Comparison of ENCODE assay signal across 27 cellular contexts in the genomic region with DNA sequence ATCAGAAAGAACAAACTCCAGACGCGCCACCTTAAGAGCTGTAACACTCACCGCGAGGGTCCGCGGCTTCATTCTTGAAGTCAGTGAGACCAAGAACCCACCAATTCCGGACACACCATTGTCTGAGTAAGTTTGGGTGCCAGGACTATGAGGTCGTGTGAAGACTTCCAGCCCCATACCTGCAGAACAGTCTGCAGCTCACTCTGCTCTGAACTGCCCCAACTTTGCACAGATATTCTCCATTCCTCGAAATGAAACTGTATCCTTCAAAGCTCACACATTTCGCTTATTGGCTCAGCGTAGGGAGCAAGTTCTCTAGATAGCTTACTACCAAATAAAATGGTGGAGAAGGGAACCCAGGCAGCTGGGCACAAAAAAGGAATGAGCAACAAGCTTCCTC. TPM values are rescaled to one million over a fixed set of nuclear protein-coding genes. Genes with fewer than 3 reads are reported as not detected.
A peak's percentile ranks its signal among the peaks of the same experiment; 100 is the strongest.
DNase-seq lines count a peak whose midpoint lies in the region; ATAC-seq and TF ChIP-seq lines count a peak whose summit lies in the region.
"Had no signal": no experiment of that assay in that cellular context is flagged by ENCODE, and none has a peak within 500 bp of the region (broad histone marks: within the 10 kb centered on the region; RNA-seq: fewer than 3 reads in every experiment).

No MANE protein-coding gene starts in this region.

- H4K20me1 ChIP-seq in smooth muscle cell (ENCODE audit: low read depth), result no peaks in the 10 kb centered on the region
- H4K20me1 ChIP-seq: BLaER1 treated with 17β-estradiol and CSF1 and Interleukin-3, amounts not matched to agents 10 nM and 100 nM had no signal

- peaks cover 28% of the 10 kb centered on the region for H3K27me3 Mint-ChIP-seq in activated naive CD4-positive, alpha-beta T cell treated with anti-CD3 and anti-CD28 coated beads, Interleukin-2, amount 50 U/mL, for 24 hours
- H3K27me3 Mint-ChIP-seq in activated naive CD8-positive, alpha-beta T cell, result peaks cover 19% of the 10 kb centered on the region

- no peak for TF ChIP-seq POLR2A in prostate gland (IDR thresholded peaks at IDR 0.05)

- no peaks in the 10 kb centered on the region for H3F3A ChIP-seq in smooth muscle cell (ENCODE audit: low read depth)

- H3K4me1 ChIP-seq in prostate gland (replicated peaks), result no peaks in the 10 kb centered on the region
- H3K4me1 ChIP-seq in smooth muscle cell (ENCODE audit: low read depth), result no peaks in the 10 kb centered on the region
- H3K4me1 ChIP-seq: BLaER1 treated with 17β-estradiol and CSF1 and Interleukin-3, amounts not matched to agents 10 nM and 100 nM; SJCRH30; testis had no signal

- H3K9me3 ChIP-seq in KOPT-K1 (ENCODE audit: insufficient read depth, low read length, poor library complexity, severe bottlenecking) (peaks cover 33% of the 10 kb centered on the region), prostate gland (no peaks in the 10 kb centered on the region), smooth muscle cell (replicated peaks; ENCODE audit: low read depth) (peaks cover 4% of the 10 kb centered on the region)
- H3K9me3 ChIP-seq: esophagus squamous epithelium, right lobe of liver, SJCRH30, testis had no signal

- ATAC-seq in activated naive CD4-positive, alpha-beta T cell treated with anti-CD3 and anti-CD28 coated beads, Interleukin-2, amount 50 U/mL, for 72 hours, result no peak
- ATAC-seq: left colon; right lobe of liver; stimulated activated memory B cell treated with anti-CD40 and anti-IgM and Interleukin-4, amounts not matched to agents 10 μg/mL and 1 μg/mL and 100 μg/mL, for 72 hours had no signal

- H3K4me3 ChIP-seq in prostate gland, result peak overlapping the region; percentile 20 to 36
- H3K4me3 ChIP-seq in smooth muscle cell, result no peak overlapping the region
- H3K4me3 ChIP-seq: BLaER1 treated with 17β-estradiol and CSF1 and Interleukin-3, amounts not matched to agents 10 nM and 100 nM; right lobe of liver; SJCRH30 had no signal

- H3K27me3 ChIP-seq in prostate gland (replicated peaks; ENCODE audit: insufficient read depth), result no peaks in the 10 kb centered on the region
- no peaks in the 10 kb centered on the region for H3K27me3 ChIP-seq in smooth muscle cell (ENCODE audit: low read depth)
- H3K27me3 ChIP-seq: BLaER1 treated with 17β-estradiol and CSF1 and Interleukin-3, amounts not matched to agents 10 nM and 100 nM; right lobe of liver; SJCRH30; testis had no signal

- no peak for DNase-seq in activated naive CD4-positive, alpha-beta T cell treated with anti-CD3 and anti-CD28 coated beads, Interleukin-2, amount 50 U/mL, for 72 hours (ENCODE audit: low spot score in 2 of 2)
- DNase-seq in prostate gland (ENCODE audit: low spot score) (no peak), smooth muscle cell (lab: John Stamatoyannopoulos, UW; ENCODE audit: unreplicated experiment) (no peak), NCI-H1105 treated with DMSO at 0.1 percent for 48 hours (lab: John Stamatoyannopoulos, UW) (no peak)
- no peak for DNase-seq in effector CD4-positive, alpha-beta T cell
- DNase-seq: activated CD4-positive, alpha-beta T cell treated with anti-CD3 and anti-CD28 coated beads for 1 hour; cortex of kidney; esophagus squamous epithelium; H7; left colon; MM.1S; NCI-H1417; NCI-H774; right lobe of liver; SJCRH30; stimulated activated CD4-positive, alpha-beta T cell treated with anti-CD3 and anti-CD28 coated beads, Interleukin-4, amount 100 ng/mL, for 24 hours; testis had no signal

- 57% methylated on average over 11 of the region's 11 CpGs for WGBS in prostate gland
- WGBS in smooth muscle cell (ENCODE audit: low lambda C conversion rate), result 80% methylated on average over 11 of the region's 11 CpGs

- H3K27ac Mint-ChIP-seq in activated naive CD4-positive, alpha-beta T cell treated with anti-CD3 and anti-CD28 coated beads, Interleukin-2, amount 50 U/mL, for 24 hours, result no peak overlapping the region
- H3K27ac Mint-ChIP-seq in activated naive CD4-positive, alpha-beta T cell treated with anti-CD3 and anti-CD28 coated beads, Interleukin-2, amount 50 U/mL, for 72 hours, result no peak overlapping the region
- H3K27ac Mint-ChIP-seq in activated naive CD8-positive, alpha-beta T cell, result no peak overlapping the region
- H3K27ac Mint-ChIP-seq: IgD-negative memory B cell; stimulated activated memory B cell treated with anti-CD40 and anti-IgM and Interleukin-4, amounts not matched to agents 10 μg/mL and 1 μg/mL and 100 μg/mL, for 72 hours had no signal

- H3K9me3 Mint-ChIP-seq in activated naive CD4-positive, alpha-beta T cell treated with anti-CD3 and anti-CD28 coated beads, Interleukin-2, amount 50 U/mL, for 24 hours, result peaks cover 4% of the 10 kb centered on the region
- H3K9me3 Mint-ChIP-seq in activated naive CD4-positive, alpha-beta T cell treated with anti-CD3 and anti-CD28 coated beads, Interleukin-2, amount 50 U/mL, for 72 hours, result no peaks in the 10 kb centered on the region
- no peaks in the 10 kb centered on the region for H3K9me3 Mint-ChIP-seq in activated naive CD8-positive, alpha-beta T cell (ENCODE audit: low read depth)

- peak overlapping the region; percentile 75 for H3K4me3 Mint-ChIP-seq in activated naive CD4-positive, alpha-beta T cell treated with anti-CD3 and anti-CD28 coated beads, Interleukin-2, amount 50 U/mL, for 24 hours
- H3K4me3 Mint-ChIP-seq in activated naive CD8-positive, alpha-beta T cell, result peak overlapping the region; percentile 90
- H3K4me3 Mint-ChIP-seq: stimulated activated memory B cell treated with anti-CD40 and anti-IgM and Interleukin-4, amounts not matched to agents 10 μg/mL and 1 μg/mL and 100 μg/mL, for 72 hours had no signal

- H3K4me1 Mint-ChIP-seq in activated naive CD4-positive, alpha-beta T cell treated with anti-CD3 and anti-CD28 coated beads, Interleukin-2, amount 50 U/mL, for 24 hours, result peaks cover 9% of the 10 kb centered on the region
- H3K4me1 Mint-ChIP-seq in activated naive CD8-positive, alpha-beta T cell (ENCODE audit: low read depth), result peaks cover 11% of the 10 kb centered on the region
- H3K4me1 Mint-ChIP-seq: stimulated activated memory B cell treated with anti-CD40 and anti-IgM and Interleukin-4, amounts not matched to agents 10 μg/mL and 1 μg/mL and 100 μg/mL, for 72 hours had no signal

- H2AFZ ChIP-seq in smooth muscle cell (ENCODE audit: low read depth), result no peak overlapping the region

- TF ChIP-seq CTCF in prostate gland (IDR thresholded peaks at IDR 0.05) (no peak), smooth muscle cell (IDR thresholded peaks at IDR 0.05; ENCODE audit: borderline replicate concordance, insufficient read depth, poor library complexity, severe bottlenecking) (no peak)

- H3K9ac ChIP-seq in smooth muscle cell (ENCODE audit: low read depth), result no peak overlapping the region
- H3K9ac ChIP-seq: BLaER1 treated with 17β-estradiol and CSF1 and Interleukin-3, amounts not matched to agents 10 nM and 100 nM had no signal

- H3K27ac ChIP-seq in KOPT-K1 (ENCODE audit: low read depth, low read length, poor library complexity, severe bottlenecking) (peak overlapping the region; percentile 63), prostate gland (peak overlapping the region; percentile 50 to 57), smooth muscle cell (ENCODE audit: low read depth) (no peak overlapping the region)
- H3K27ac ChIP-seq: BLaER1 treated with 17β-estradiol and CSF1 and Interleukin-3, amounts not matched to agents 10 nM and 100 nM; esophagus squamous epithelium; right lobe of liver; SJCRH30; testis had no signal

- H3K36me3 ChIP-seq in KOPT-K1 (ENCODE audit: insufficient read depth, low read length) (peaks cover 4% of the 10 kb centered on the region; the same call in 1 of the 2 replicates), prostate gland (no peaks in the 10 kb centered on the region), smooth muscle cell (ENCODE audit: low read depth) (no peaks in the 10 kb centered on the region)
- H3K36me3 ChIP-seq: BLaER1 treated with 17β-estradiol and CSF1 and Interleukin-3, amounts not matched to agents 10 nM and 100 nM; esophagus squamous epithelium; right lobe of liver; SJCRH30 had no signal

- H3K79me2 ChIP-seq in smooth muscle cell (ENCODE audit: low read depth), result no peaks in the 10 kb centered on the region

- H3K4me2 ChIP-seq in smooth muscle cell, result no peak overlapping the region
- H3K4me2 ChIP-seq: BLaER1 treated with 17β-estradiol and CSF1 and Interleukin-3, amounts not matched to agents 10 nM and 100 nM had no signal

- no peaks in the 10 kb centered on the region for H3K36me3 Mint-ChIP-seq in activated naive CD4-positive, alpha-beta T cell treated with anti-CD3 and anti-CD28 coated beads, Interleukin-2, amount 50 U/mL, for 24 hours
- no peaks in the 10 kb centered on the region for H3K36me3 Mint-ChIP-seq in activated naive CD4-positive, alpha-beta T cell treated with anti-CD3 and anti-CD28 coated beads, Interleukin-2, amount 50 U/mL, for 72 hours
- no peaks in the 10 kb centered on the region for H3K36me3 Mint-ChIP-seq in activated naive CD8-positive, alpha-beta T cell
- H3K36me3 Mint-ChIP-seq: IgD-negative memory B cell; stimulated activated memory B cell treated with anti-CD40 and anti-IgM and Interleukin-4, amounts not matched to agents 10 μg/mL and 1 μg/mL and 100 μg/mL, for 72 hours had no signal

- intact Hi-C loops in prostate gland (cut with DNase I), result no loop called here

RNA-seq across cellular contexts. Expression of gene CYP4F2, which starts 2.6 kb away (rescaled TPM):
- total RNA-seq in activated naive CD4-positive, alpha-beta T cell treated with anti-CD3 and anti-CD28 coated beads, Interleukin-2, amount 50 U/mL, for 72 hours, result under 1 TPM in 1 of 2 donors, not detected in 1; 0.43 TPM
- total RNA-seq in prostate gland (10 to 100 TPM; 16.4 to 22.5 TPM), smooth muscle cell (not detected in 2 replicates)
- polyA plus RNA-seq in smooth muscle cell, result not detected in 2 replicates
- total RNA-seq: frontal cortex, H7, posterior vena cava, SJCRH30, urinary bladder had no signal
- polyA plus RNA-seq: AG04450, IgD-negative memory B cell had no signal

RNA-seq across cellular contexts. Expression of gene CYP4F11, which starts 33.8 kb away (rescaled TPM):
- total RNA-seq in activated naive CD4-positive, alpha-beta T cell treated with anti-CD3 and anti-CD28 coated beads, Interleukin-2, amount 50 U/mL, for 72 hours, result not detected
- total RNA-seq in prostate gland (10 to 100 TPM; 12.7 to 20.8 TPM), smooth muscle cell (not detected in 2 replicates)
- polyA plus RNA-seq in smooth muscle cell, result not detected in 2 replicates
- total RNA-seq: frontal cortex, H7, SJCRH30 had no signal
- polyA plus RNA-seq: IgD-negative memory B cell had no signal

RNA-seq across cellular contexts. Expression of gene OR10H4, which starts 48.3 kb away (rescaled TPM):
- not detected for total RNA-seq in activated naive CD4-positive, alpha-beta T cell treated with anti-CD3 and anti-CD28 coated beads, Interleukin-2, amount 50 U/mL, for 72 hours
- total RNA-seq in prostate gland, result not detected
- total RNA-seq in smooth muscle cell, result not detected in 2 replicates
- not detected in 2 replicates for polyA plus RNA-seq in smooth muscle cell
- total RNA-seq: esophagus squamous epithelium, frontal cortex, H7, left colon, posterior vena cava, right lobe of liver, SJCRH30, urinary bladder had no signal
- polyA plus RNA-seq: AG04450, IgD-negative memory B cell, urinary bladder had no signal

Comparison
In these comparisons a context has a peak if more than half of its experiments do, and no peak if none do; other contexts are left out.
1. RNA of gene CYP4F2, which starts 2.6 kb away (total RNA-seq): 16.4 to 22.5 TPM in prostate gland; 0.43 TPM in activated naive CD4-positive, alpha-beta T cell treated with anti-CD3 and anti-CD28 coated beads, Interleukin-2, amount 50 U/mL, for 72 hours and not detected in smooth muscle cell; every median in the first group is over 10 times any median in the second.
2. RNA of gene CYP4F11, which starts 33.8 kb away (total RNA-seq): 12.7 to 20.8 TPM in prostate gland; not detected in activated naive CD4-positive, alpha-beta T cell treated with anti-CD3 and anti-CD28 coated beads, Interleukin-2, amount 50 U/mL, for 72 hours and not detected in smooth muscle cell; every median in the first group is over 10 times any median in the second.